ENCODE assay signal across 1 cellular context in the genomic region with DNA sequence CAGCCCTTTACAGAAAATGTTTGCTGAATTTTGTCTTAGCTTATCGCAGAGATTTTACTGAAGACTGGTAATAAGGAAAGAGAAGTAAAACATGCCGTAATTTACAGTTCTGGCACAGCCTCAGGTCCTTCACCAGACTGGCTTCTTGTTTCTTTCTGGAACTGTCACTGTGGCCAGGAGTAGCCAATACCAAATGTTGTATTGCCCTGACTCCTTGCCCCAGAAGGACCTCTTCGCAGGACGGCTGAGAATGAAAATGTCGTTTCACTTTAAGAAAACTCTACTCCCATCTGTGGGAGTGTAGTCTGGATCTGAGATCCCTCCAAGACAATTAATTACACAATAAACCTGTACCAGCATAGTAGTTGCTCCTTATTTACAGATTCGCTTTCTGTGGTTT.
TF ChIP-seq lines count a peak whose summit lies in the region.

No MANE protein-coding gene starts in this region.

TF ChIP-seq in GM23338, 12 proteins besides CTCF, POLR2A, EP300 and RAD21 (continued from another document):
- TF ChIP-seq, protein P1, sequence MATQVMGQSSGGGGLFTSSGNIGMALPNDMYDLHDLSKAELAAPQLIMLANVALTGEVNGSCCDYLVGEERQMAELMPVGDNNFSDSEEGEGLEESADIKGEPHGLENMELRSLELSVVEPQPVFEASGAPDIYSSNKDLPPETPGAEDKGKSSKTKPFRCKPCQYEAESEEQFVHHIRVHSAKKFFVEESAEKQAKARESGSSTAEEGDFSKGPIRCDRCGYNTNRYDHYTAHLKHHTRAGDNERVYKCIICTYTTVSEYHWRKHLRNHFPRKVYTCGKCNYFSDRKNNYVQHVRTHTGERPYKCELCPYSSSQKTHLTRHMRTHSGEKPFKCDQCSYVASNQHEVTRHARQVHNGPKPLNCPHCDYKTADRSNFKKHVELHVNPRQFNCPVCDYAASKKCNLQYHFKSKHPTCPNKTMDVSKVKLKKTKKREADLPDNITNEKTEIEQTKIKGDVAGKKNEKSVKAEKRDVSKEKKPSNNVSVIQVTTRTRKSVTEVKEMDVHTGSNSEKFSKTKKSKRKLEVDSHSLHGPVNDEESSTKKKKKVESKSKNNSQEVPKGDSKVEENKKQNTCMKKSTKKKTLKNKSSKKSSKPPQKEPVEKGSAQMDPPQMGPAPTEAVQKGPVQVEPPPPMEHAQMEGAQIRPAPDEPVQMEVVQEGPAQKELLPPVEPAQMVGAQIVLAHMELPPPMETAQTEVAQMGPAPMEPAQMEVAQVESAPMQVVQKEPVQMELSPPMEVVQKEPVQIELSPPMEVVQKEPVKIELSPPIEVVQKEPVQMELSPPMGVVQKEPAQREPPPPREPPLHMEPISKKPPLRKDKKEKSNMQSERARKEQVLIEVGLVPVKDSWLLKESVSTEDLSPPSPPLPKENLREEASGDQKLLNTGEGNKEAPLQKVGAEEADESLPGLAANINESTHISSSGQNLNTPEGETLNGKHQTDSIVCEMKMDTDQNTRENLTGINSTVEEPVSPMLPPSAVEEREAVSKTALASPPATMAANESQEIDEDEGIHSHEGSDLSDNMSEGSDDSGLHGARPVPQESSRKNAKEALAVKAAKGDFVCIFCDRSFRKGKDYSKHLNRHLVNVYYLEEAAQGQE (IDR thresholded peaks at IDR 0.05; ENCODE audit: unreplicated experiment) = no peak
- TF ChIP-seq NANOG (IDR thresholded peaks at IDR 0.05; ENCODE audit: borderline replicate concordance) (no peak), ZNF331 (CRISPR knock-in tag; IDR thresholded peaks at IDR 0.05; ENCODE audit: low read depth) (no peak), ZNF462 (CRISPR knock-in tag; IDR thresholded peaks at IDR 0.05) (no peak), ZNF114 (CRISPR knock-in tag; IDR thresholded peaks at IDR 0.05) (no peak), EZH2 (IDR thresholded peaks at IDR 0.05; ENCODE audit: low read depth, unreplicated experiment) (no peak)
- TF ChIP-seq, protein P2, sequence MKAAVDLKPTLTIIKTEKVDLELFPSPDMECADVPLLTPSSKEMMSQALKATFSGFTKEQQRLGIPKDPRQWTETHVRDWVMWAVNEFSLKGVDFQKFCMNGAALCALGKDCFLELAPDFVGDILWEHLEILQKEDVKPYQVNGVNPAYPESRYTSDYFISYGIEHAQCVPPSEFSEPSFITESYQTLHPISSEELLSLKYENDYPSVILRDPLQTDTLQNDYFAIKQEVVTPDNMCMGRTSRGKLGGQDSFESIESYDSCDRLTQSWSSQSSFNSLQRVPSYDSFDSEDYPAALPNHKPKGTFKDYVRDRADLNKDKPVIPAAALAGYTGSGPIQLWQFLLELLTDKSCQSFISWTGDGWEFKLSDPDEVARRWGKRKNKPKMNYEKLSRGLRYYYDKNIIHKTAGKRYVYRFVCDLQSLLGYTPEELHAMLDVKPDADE (IDR thresholded peaks at IDR 0.05) = no peak
